In genomic region chr3:22007376-22007775, GRCh38 we compare ENCODE assay signal across 18 cellular contexts.
DNase-seq lines count a peak whose midpoint lies in the region; ATAC-seq, FAIRE-seq and TF ChIP-seq lines count a peak whose summit lies in the region.
"Had no signal": no experiment of that assay in that cellular context is flagged by ENCODE, and none has a peak within 500 bp of the region (broad histone marks: within the 10 kb centered on the region; RNA-seq: fewer than 3 reads in every experiment).

No MANE protein-coding gene starts in this region.

- no peaks in the 10 kb centered on the region for H3F3A ChIP-seq in PC-3 (ENCODE audit: low read length, unreplicated experiment)

- peaks cover 16% of the 10 kb centered on the region for H3K27me3 Mint-ChIP-seq in osteocyte (ENCODE audit: unreplicated experiment)

- H3K27ac Mint-ChIP-seq in osteocyte (ENCODE audit: unreplicated experiment) = no peak overlapping the region

- H3K9ac ChIP-seq in HepG2 (ENCODE audit: insufficient read depth, low read depth, low read length) (no peak overlapping the region), PC-3 (ENCODE audit: low read length) (no peak overlapping the region)

- no peak overlapping the region for H2AFZ ChIP-seq in HepG2 (ENCODE audit: low read length)
- no peak overlapping the region for H2AFZ ChIP-seq in PC-3 (ENCODE audit: low read length)

- no peaks in the 10 kb centered on the region for H3K9me2 ChIP-seq in PC-3 (replicated peaks; ENCODE audit: low read length)

- H3K4me3 ChIP-seq in HepG2 (replicated peaks in 1 of 3; ENCODE audit: insufficient read depth in 1 of 3, low read depth in 2 of 3, low read length in 3 of 3) (no peak overlapping the region), right lobe of liver (no peak overlapping the region), PC-3 (ENCODE audit: low read length) (no peak overlapping the region)
- H3K4me3 ChIP-seq: GM12878, HAP-1 had no signal

- no peaks in the 10 kb centered on the region for H3K27me3 ChIP-seq in HepG2 (ENCODE audit: control insufficient read depth in 1 of 2, insufficient read depth in 2 of 2, low read length in 2 of 2)
- H3K27me3 ChIP-seq in right lobe of liver = no peaks in the 10 kb centered on the region
- no peaks in the 10 kb centered on the region for H3K27me3 ChIP-seq in PC-3 (ENCODE audit: low read length)

- H4K20me1 ChIP-seq in HepG2 (ENCODE audit: insufficient read depth, low read length) = no peaks in the 10 kb centered on the region
- no peaks in the 10 kb centered on the region for H4K20me1 ChIP-seq in PC-3 (ENCODE audit: low read length)

- POLR2A ChIA-PET in HepG2 (lab: Yijun Ruan, JAX) = no interaction called here
- POLR2A ChIA-PET in PC-3 (lab: Charles Lee; ENCODE audit: unreplicated experiment) = no interaction called here

- TF ChIP-seq EP300 in HepG2 (IDR thresholded peaks at IDR 0.05; ENCODE audit: low read depth in 2 of 2, low read length in 2 of 2) (no peak), HepG2 (CRISPR knock-in tag; IDR thresholded peaks at IDR 0.05; ENCODE audit: borderline replicate concordance) (no peak)

- no peaks in the 10 kb centered on the region for H3K4me1 Mint-ChIP-seq in osteocyte (ENCODE audit: unreplicated experiment)

- ATAC-seq in HepG2 (no peak), right lobe of liver (no peak), PC-3 (peak; percentile 38)
- ATAC-seq: GM12878 had no signal

- no peaks in the 10 kb centered on the region for H3K4me1 ChIP-seq in HepG2 (ENCODE audit: insufficient read depth, low read length)
- H3K4me1 ChIP-seq in right lobe of liver = no peaks in the 10 kb centered on the region
- no peaks in the 10 kb centered on the region for H3K4me1 ChIP-seq in PC-3 (ENCODE audit: insufficient read depth, low read length)
- H3K4me1 ChIP-seq: HAP-1 had no signal

- no peak overlapping the region for H3K4me3 Mint-ChIP-seq in osteocyte (ENCODE audit: unreplicated experiment)

- H3K36me3 ChIP-seq in HepG2 (replicated peaks in 1 of 2; ENCODE audit: control insufficient read depth in 1 of 2, insufficient read depth in 2 of 2, low read length in 2 of 2) = no peaks in the 10 kb centered on the region
- no peaks in the 10 kb centered on the region for H3K36me3 ChIP-seq in right lobe of liver
- no peaks in the 10 kb centered on the region for H3K36me3 ChIP-seq in PC-3 (ENCODE audit: low read depth, low read length)
- H3K36me3 ChIP-seq: HAP-1 had no signal

- H3K9me3 ChIP-seq in HepG2 (ENCODE audit: low read length) (peaks cover 7% of the 10 kb centered on the region), right lobe of liver (peaks cover 0 to 5% (median 0%) of the 10 kb centered on the region in 4 donors), PC-3 (ENCODE audit: low read length) (no peaks in the 10 kb centered on the region)
- H3K9me3 ChIP-seq: HAP-1 had no signal

- TF ChIP-seq CTCF in HepG2 (CRISPR knock-in tag; IDR thresholded peaks at IDR 0.05) (no peak), right lobe of liver (IDR thresholded peaks at IDR 0.05) (no peak), PC-3 (conservative IDR thresholded peaks at IDR 0.05; ENCODE audit: low read depth, low read length) (no peak), osteocyte (IDR thresholded peaks at IDR 0.05) (no peak)

- no peaks in the 10 kb centered on the region for H3K36me3 Mint-ChIP-seq in osteocyte (ENCODE audit: unreplicated experiment)

- H3K27ac ChIP-seq in HepG2 (ENCODE audit: extremely low read length, insufficient read depth, low read length) = no peak overlapping the region
- H3K27ac ChIP-seq in right lobe of liver = no peak overlapping the region
- H3K27ac ChIP-seq in PC-3 (ENCODE audit: low read length) = no peak overlapping the region

- H3K9me3 Mint-ChIP-seq in osteocyte (ENCODE audit: unreplicated experiment) = no peaks in the 10 kb centered on the region

- no peak for TF ChIP-seq RAD21 in HepG2 (CRISPR knock-in tag; IDR thresholded peaks at IDR 0.05)

- BruUV-seq in HepG2 (replicated peaks; lab: Mats Ljungman, UMichigan) (no TSS peak), PC-3 (replicated peaks; lab: Mats Ljungman, UMichigan) (no TSS peak)

- 3% methylated on average over 2 of the region's 2 CpGs for WGBS in HepG2 (ENCODE audit: low lambda C conversion rate)
- WGBS in right lobe of liver (ENCODE audit: insufficient coverage, low coverage, low lambda C conversion rate, missing lambda C conversion rate) = 37% methylated on average over 2 of the region's 2 CpGs

- TF ChIP-seq POLR2A in HepG2 (IDR thresholded peaks at IDR 0.05; ENCODE audit: insufficient read depth in 1 of 2, low read depth in 2 of 2, low read length in 2 of 2) (no peak), right lobe of liver (IDR thresholded peaks at IDR 0.05) (no peak)

- no peak overlapping the region for H3K4me2 ChIP-seq in HepG2 (ENCODE audit: low read depth, low read length)
- H3K4me2 ChIP-seq in PC-3 (ENCODE audit: low read length) = no peak overlapping the region

- CTCF ChIA-PET in HepG2 (lab: Yijun Ruan, JAX; ENCODE audit: low intra/inter-chr PET ratio, low total read pairs) = no interaction called here
- CTCF ChIA-PET in PC-3 (lab: Charles Lee) = no interaction called here

- in situ Hi-C loops in HepG2 (cut with HindIII; ENCODE audit: extremely low pct_ligation_motif_present, low pct_unique_long_range_greater_than_20kb) = no loop called here

- FAIRE-seq in HepG2 (lab: Jason Lieb, UNC) = no peak
- FAIRE-seq: GM12878, GM18507, HTR-8/SVneo had no signal

- DNase-seq in HepG2 (ENCODE audit: low spot score) (no peak), right lobe of liver (no peak), PC-3 (peak; percentile 68), cerebellum (ENCODE audit: low spot score) (peak; percentile 4), dedifferentiated amniotic fluid mesenchymal stem cell (ENCODE audit: extremely low spot score) (no peak), GM03348 (ENCODE audit: low spot score) (no peak), GF-D8 (lab: John Stamatoyannopoulos, UW) (no peak), osteocyte (ENCODE audit: extremely low spot score, unreplicated experiment) (no peak)
- DNase-seq: DMS153, KBM-7, NCI-H1417, NCI-H2029, NCI-H2171 treated with DMSO at 0.1 percent for 48 hours, NCI-H524 had no signal

- intact Hi-C loops in HepG2 (cut with micrococcal nuclease; ENCODE audit: unreplicated experiment) = no loop called here
- intact Hi-C loops in right lobe of liver (cut with DNase I) = no loop called here
- intact Hi-C loops in PC-3 (cut with micrococcal nuclease) = no loop called here

- no peaks in the 10 kb centered on the region for H3K79me2 ChIP-seq in HepG2 (ENCODE audit: insufficient read depth, low read length)
- no peaks in the 10 kb centered on the region for H3K79me2 ChIP-seq in PC-3 (ENCODE audit: low read length)

TF ChIP-seq in HepG2, 621 proteins besides CTCF, POLR2A, EP300 and RAD21:
- TF ChIP-seq CEBPB (IDR thresholded peaks at IDR 0.05; ENCODE audit: borderline replicate concordance, low read depth, low read length) = peak; percentile 0; the same call in 1 of the 2 replicates
- TF ChIP-seq HNRNPK (IDR thresholded peaks at IDR 0.05; ENCODE audit: low read depth, low read length, poor library complexity, severe bottlenecking) = no peak

Comparison
In these comparisons a context has a peak if more than half of its experiments do, and no peak if none do; other contexts are left out.
1. DNase-seq: peak in PC-3 (single experiment) and cerebellum (single experiment); none in HepG2 (single experiment), right lobe of liver (0 of 3), dedifferentiated amniotic fluid mesenchymal stem cell (single experiment), GM03348 (single experiment), GF-D8 (single experiment) and osteocyte (single experiment).